11 cellular contexts compared by ENCODE assay signal in genomic region chr2:44120428-44120827, GRCh38. TPM values are rescaled to one million over a fixed set of nuclear protein-coding genes. Genes with fewer than 3 reads are reported as not detected.
DNase-seq lines count a peak whose midpoint lies in the region; ATAC-seq and TF ChIP-seq lines count a peak whose summit lies in the region.
"Had no signal": no experiment of that assay in that cellular context is flagged by ENCODE, and none has a peak within 500 bp of the region (broad histone marks: within the 10 kb centered on the region; RNA-seq: fewer than 3 reads in every experiment).

No MANE protein-coding gene starts in this region.

- in situ Hi-C loops in KBM-7 (cut with MboI; ENCODE audit: low pct_unique_long_range_greater_than_20kb, low sequenced_read_pairs) = no loop called here

- ATAC-seq in GM19351 (IDR thresholded peaks at IDR 0.05; ENCODE audit: unreplicated experiment) (no peak), GM21390 (IDR thresholded peaks at IDR 0.05; ENCODE audit: unreplicated experiment) (no peak)
- ATAC-seq: pancreas had no signal

- TF ChIP-seq CTCF in fibroblast of villous mesenchyme (IDR thresholded peaks at IDR 0.05; ENCODE audit: insufficient read depth, low read depth, low read length) = no peak

- no peak overlapping the region for H3K4me3 ChIP-seq in fibroblast of villous mesenchyme (ENCODE audit: low read depth, low read length)
- H3K4me3 ChIP-seq: pancreas, vagina had no signal

- DNase-seq in AG20443 (ENCODE audit: low spot score) (peak; percentile 77), KBM-7 (peak; percentile 80), fibroblast of villous mesenchyme (ENCODE audit: low read depth) (peak; percentile 90), NCI-H2171 (lab: John Stamatoyannopoulos, UW) (no peak), midbrain (lab: John Stamatoyannopoulos, UW) (no peak)
- DNase-seq in activated CD4-positive, alpha-beta T cell treated with anti-CD3 and anti-CD28 coated beads for 48 hours = peak; percentile 33
- DNase-seq: endodermal cell, pancreas had no signal

RNA-seq across cellular contexts. Expression of gene PPM1B, which starts 48.2 kb away (rescaled TPM):
- total RNA-seq in fibroblast of villous mesenchyme = 20.6 and 25.9 TPM in 2 replicates

Comparison
In these comparisons a context has a peak if more than half of its experiments do, and no peak if none do; other contexts are left out.
1. DNase-seq: peak in AG20443 (single experiment), KBM-7 (single experiment), activated CD4-positive, alpha-beta T cell treated with anti-CD3 and anti-CD28 coated beads for 48 hours (single experiment) and fibroblast of villous mesenchyme (single experiment); none in NCI-H2171 (single experiment) and midbrain (single experiment).